8 cellular contexts compared by ENCODE assay signal in the genomic region with DNA sequence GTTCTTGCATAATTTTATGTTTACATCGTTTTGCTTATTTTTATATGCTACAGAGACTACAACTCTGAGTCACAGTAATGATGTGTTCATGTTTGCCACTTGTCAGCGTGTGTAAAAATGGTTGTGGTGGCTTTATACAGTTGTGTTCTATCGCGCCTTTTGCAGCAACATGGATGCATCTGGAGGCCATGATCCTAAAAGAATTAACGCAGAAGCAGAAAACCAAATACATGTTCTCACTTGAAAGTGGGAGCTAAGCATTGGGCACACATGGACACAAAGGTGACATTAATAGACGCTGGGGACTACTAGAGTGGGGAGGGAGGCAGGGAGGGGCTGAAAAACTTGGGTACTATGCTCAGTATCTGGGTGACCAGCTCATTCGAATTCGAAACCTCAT. TPM values are rescaled to one million over a fixed set of nuclear protein-coding genes. Genes with fewer than 3 reads are reported as not detected.
DNase-seq lines count a peak whose midpoint lies in the region; ATAC-seq and TF ChIP-seq lines count a peak whose summit lies in the region.

No MANE protein-coding gene starts in this region.

- DNase-seq in SHP77 (lab: John Stamatoyannopoulos, UW) (peak; percentile 58 to 62), osteoblast (ENCODE audit: insufficient read length, low spot score, missing footprints) (no peak), ecto neural progenitor cell (ENCODE audit: low spot score) (no peak)
- peak in 1 of 3 donors; percentile 1 for DNase-seq in effector memory CD4-positive, alpha-beta T cell

- H3K9me3 ChIP-seq in HEK293 (ENCODE audit: control insufficient read depth, insufficient read depth, low read depth, low read length) (no peaks in the 10 kb centered on the region), osteoblast (ENCODE audit: low read depth, low read length) (no peaks in the 10 kb centered on the region)
- no peaks in the 10 kb centered on the region for H3K9me3 ChIP-seq in effector memory CD4-positive, alpha-beta T cell (ENCODE audit: control insufficient read depth, low read length)

- H3K36me3 ChIP-seq in HEK293 (ENCODE audit: control insufficient read depth in 2 of 2, insufficient read depth in 1 of 2, low read length in 2 of 2) (peaks cover 21 to 23% of the 10 kb centered on the region in 2 experiments), osteoblast (ENCODE audit: insufficient read depth, low read length) (peaks cover 19% of the 10 kb centered on the region)
- peaks cover 6% of the 10 kb centered on the region for H3K36me3 ChIP-seq in effector memory CD4-positive, alpha-beta T cell (ENCODE audit: control insufficient read depth, insufficient read depth, low read length)

- peak overlapping the region; percentile 92 for H3K4me3 ChIP-seq in HEK293 (ENCODE audit: low read depth, low read length)
- H3K4me3 ChIP-seq in effector memory CD4-positive, alpha-beta T cell (ENCODE audit: insufficient read depth, low read depth, low read length, poor library complexity, severe bottlenecking) = peak overlapping the region; percentile 43
- peak overlapping the region; percentile 99 for H3K4me3 ChIP-seq in osteoblast (ENCODE audit: insufficient read depth, low read length)

- POLR2A ChIA-PET in HEK293 (lab: Yijun Ruan, JAX) = interaction anchor here (0.8 to 4.0 kb wide), 12 partner anchors 9 to 367 kb away, joined by 3 to 90 read pairs (median 4); a partner anchor contains a TSS

- CTCF ChIA-PET in HEK293 (lab: Yijun Ruan, JAX) = interaction anchor here (0.6 to 0.7 kb wide), 2 partner anchors 41 to 1179 kb away, joined by 3 read pairs; no protein-coding TSS in a partner anchor

- no peaks in the 10 kb centered on the region for H3K27me3 ChIP-seq in effector memory CD4-positive, alpha-beta T cell (replicated peaks; ENCODE audit: control insufficient read depth, insufficient read depth, low read length, poor library complexity, severe bottlenecking)
- H3K27me3 ChIP-seq in osteoblast (ENCODE audit: insufficient read depth, low read length) = no peaks in the 10 kb centered on the region

- ATAC-seq in HG03442 (IDR thresholded peaks at IDR 0.05; ENCODE audit: unreplicated experiment) (no peak), GM18511 (IDR thresholded peaks at IDR 0.05; ENCODE audit: unreplicated experiment) (no peak), GM18861 (IDR thresholded peaks at IDR 0.05; ENCODE audit: unreplicated experiment) (no peak)

- H3K79me2 ChIP-seq in osteoblast (ENCODE audit: insufficient read depth, low read length) = peaks cover 33% of the 10 kb centered on the region

- H4K20me1 ChIP-seq in osteoblast (ENCODE audit: insufficient read depth, low read length) = no peaks in the 10 kb centered on the region

- 0 out of 2 replicates have a peak, but pooled peaks cover 2% of the 10 kb centered on the region for H3K4me1 ChIP-seq in HEK293 (ENCODE audit: control insufficient read depth, insufficient read depth, low read length)
- H3K4me1 ChIP-seq in effector memory CD4-positive, alpha-beta T cell (ENCODE audit: control insufficient read depth, insufficient read depth, low read length, poor library complexity, severe bottlenecking) = peaks cover 13% of the 10 kb centered on the region
- H3K4me1 ChIP-seq in osteoblast (ENCODE audit: insufficient read depth, low read length) = peaks cover 11% of the 10 kb centered on the region

- H3K4me2 ChIP-seq in osteoblast (ENCODE audit: insufficient read depth, low read length) = peak overlapping the region; percentile 98

- H2AFZ ChIP-seq in osteoblast (ENCODE audit: low read length) = peak overlapping the region; percentile 100

- H3K27ac ChIP-seq in HEK293 (ENCODE audit: extremely low read depth, low read depth, low read length) (peak overlapping the region; percentile 72; the same call in 1 of the 2 replicates), osteoblast (ENCODE audit: low read depth, low read length) (peak overlapping the region; percentile 98)
- H3K27ac ChIP-seq in effector memory CD4-positive, alpha-beta T cell (ENCODE audit: insufficient read depth, low read length, poor library complexity, severe bottlenecking) = peak overlapping the region; percentile 96

- no peak for TF ChIP-seq CTCF in HEK293 (tag by site-specific recombination; IDR thresholded peaks at IDR 0.05)
- TF ChIP-seq CTCF in osteoblast (IDR thresholded peaks at IDR 0.05; ENCODE audit: extremely low read depth, low read depth, low read length) = no peak

TF ChIP-seq in HEK293, 187 proteins besides CTCF, POLR2A, EP300 and RAD21 (continues in another document):
- TF ChIP-seq, protein P1, sequence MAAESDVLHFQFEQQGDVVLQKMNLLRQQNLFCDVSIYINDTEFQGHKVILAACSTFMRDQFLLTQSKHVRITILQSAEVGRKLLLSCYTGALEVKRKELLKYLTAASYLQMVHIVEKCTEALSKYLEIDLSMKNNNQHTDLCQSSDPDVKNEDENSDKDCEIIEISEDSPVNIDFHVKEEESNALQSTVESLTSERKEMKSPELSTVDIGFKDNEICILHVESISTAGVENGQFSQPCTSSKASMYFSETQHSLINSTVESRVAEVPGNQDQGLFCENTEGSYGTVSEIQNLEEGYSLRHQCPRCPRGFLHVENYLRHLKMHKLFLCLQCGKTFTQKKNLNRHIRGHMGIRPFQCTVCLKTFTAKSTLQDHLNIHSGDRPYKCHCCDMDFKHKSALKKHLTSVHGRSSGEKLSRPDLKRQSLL (tag by site-specific recombination; IDR thresholded peaks at IDR 0.05) = no peak
- no peak for TF ChIP-seq ZNF830 (tag by site-specific recombination; IDR thresholded peaks at IDR 0.05; ENCODE audit: low read depth)
- no peak for TF ChIP-seq ZNF302 (tag by site-specific recombination; IDR thresholded peaks at IDR 0.05; ENCODE audit: low read depth)
- no peak for TF ChIP-seq KLF1 (tag by site-specific recombination; IDR thresholded peaks at IDR 0.05)
- TF ChIP-seq ZNF558 (tag by site-specific recombination; IDR thresholded peaks at IDR 0.05) = no peak
- no peak for TF ChIP-seq ZBTB17 (tag by site-specific recombination; IDR thresholded peaks at IDR 0.05)
- no peak for TF ChIP-seq ZNF239 (tag by site-specific recombination; IDR thresholded peaks at IDR 0.05)
- TF ChIP-seq, protein P2, sequence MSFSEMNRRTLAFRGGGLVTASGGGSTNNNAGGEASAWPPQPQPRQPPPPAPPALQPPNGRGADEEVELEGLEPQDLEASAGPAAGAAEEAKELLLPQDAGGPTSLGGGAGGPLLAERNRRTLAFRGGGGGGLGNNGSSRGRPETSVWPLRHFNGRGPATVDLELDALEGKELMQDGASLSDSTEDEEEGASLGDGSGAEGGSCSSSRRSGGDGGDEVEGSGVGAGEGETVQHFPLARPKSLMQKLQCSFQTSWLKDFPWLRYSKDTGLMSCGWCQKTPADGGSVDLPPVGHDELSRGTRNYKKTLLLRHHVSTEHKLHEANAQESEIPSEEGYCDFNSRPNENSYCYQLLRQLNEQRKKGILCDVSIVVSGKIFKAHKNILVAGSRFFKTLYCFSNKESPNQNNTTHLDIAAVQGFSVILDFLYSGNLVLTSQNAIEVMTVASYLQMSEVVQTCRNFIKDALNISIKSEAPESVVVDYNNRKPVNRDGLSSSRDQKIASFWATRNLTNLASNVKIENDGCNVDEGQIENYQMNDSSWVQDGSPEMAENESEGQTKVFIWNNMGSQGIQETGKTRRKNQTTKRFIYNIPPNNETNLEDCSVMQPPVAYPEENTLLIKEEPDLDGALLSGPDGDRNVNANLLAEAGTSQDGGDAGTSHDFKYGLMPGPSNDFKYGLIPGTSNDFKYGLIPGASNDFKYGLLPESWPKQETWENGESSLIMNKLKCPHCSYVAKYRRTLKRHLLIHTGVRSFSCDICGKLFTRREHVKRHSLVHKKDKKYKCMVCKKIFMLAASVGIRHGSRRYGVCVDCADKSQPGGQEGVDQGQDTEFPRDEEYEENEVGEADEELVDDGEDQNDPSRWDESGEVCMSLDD (tag by site-specific recombination; IDR thresholded peaks at IDR 0.05) = no peak; the same call in 1 of the 2 replicates
- no peak for TF ChIP-seq HOXA7 (CRISPR knock-in tag; IDR thresholded peaks at IDR 0.05; ENCODE audit: borderline replicate concordance)
- TF ChIP-seq, protein P3, sequence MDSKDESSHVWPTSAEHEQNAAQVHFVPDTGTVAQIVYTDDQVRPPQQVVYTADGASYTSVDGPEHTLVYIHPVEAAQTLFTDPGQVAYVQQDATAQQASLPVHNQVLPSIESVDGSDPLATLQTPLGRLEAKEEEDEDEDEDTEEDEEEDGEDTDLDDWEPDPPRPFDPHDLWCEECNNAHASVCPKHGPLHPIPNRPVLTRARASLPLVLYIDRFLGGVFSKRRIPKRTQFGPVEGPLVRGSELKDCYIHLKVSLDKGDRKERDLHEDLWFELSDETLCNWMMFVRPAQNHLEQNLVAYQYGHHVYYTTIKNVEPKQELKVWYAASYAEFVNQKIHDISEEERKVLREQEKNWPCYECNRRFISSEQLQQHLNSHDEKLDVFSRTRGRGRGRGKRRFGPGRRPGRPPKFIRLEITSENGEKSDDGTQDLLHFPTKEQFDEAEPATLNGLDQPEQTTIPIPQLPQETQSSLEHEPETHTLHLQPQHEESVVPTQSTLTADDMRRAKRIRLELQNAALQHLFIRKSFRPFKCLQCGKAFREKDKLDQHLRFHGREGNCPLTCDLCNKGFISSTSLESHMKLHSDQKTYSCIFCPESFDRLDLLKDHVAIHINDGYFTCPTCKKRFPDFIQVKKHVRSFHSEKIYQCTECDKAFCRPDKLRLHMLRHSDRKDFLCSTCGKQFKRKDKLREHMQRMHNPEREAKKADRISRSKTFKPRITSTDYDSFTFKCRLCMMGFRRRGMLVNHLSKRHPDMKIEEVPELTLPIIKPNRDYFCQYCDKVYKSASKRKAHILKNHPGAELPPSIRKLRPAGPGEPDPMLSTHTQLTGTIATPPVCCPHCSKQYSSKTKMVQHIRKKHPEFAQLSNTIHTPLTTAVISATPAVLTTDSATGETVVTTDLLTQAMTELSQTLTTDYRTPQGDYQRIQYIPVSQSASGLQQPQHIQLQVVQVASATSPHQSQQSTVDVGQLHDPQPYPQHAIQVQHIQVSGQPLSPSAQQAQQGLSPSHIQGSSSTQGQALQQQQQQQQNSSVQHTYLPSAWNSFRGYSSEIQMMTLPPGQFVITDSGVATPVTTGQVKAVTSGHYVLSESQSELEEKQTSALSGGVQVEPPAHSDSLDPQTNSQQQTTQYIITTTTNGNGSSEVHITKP (tag by site-specific recombination; IDR thresholded peaks at IDR 0.05) = no peak
- no peak for TF ChIP-seq ZNF624 (tag by site-specific recombination; IDR thresholded peaks at IDR 0.05)
- no peak for TF ChIP-seq ZNF560 (tag by site-specific recombination; IDR thresholded peaks at IDR 0.05; ENCODE audit: borderline replicate concordance)
- no peak for TF ChIP-seq KLF16 (tag by site-specific recombination; IDR thresholded peaks at IDR 0.05)
- TF ChIP-seq ZNF211 (tag by site-specific recombination; IDR thresholded peaks at IDR 0.05; ENCODE audit: low read depth) = no peak
- TF ChIP-seq SETDB1 (IDR thresholded peaks at IDR 0.05; ENCODE audit: insufficient read length, low read length) = no peak

RNA-seq across cellular contexts. Expression of a gene that starts 1.0 kb away (rescaled TPM):
- total RNA-seq in osteoblast = 30.8 and 31.5 TPM in 2 replicates

RNA-seq across cellular contexts. Expression of a gene that starts 9.7 kb away (rescaled TPM):
- total RNA-seq in osteoblast = 18.5 and 24.8 TPM in 2 replicates

RNA-seq across cellular contexts. Expression of a gene that starts 39.6 kb away (rescaled TPM):
- 20.3 and 20.6 TPM in 2 replicates for total RNA-seq in osteoblast

RNA-seq across cellular contexts. Expression of a gene that starts 39.9 kb away (rescaled TPM):
- 1.4 and 1.5 TPM in 2 replicates for total RNA-seq in osteoblast

Comparison
In these comparisons a context has a peak if more than half of its experiments do, and no peak if none do; other contexts are left out.
1. H3K4me3 ChIP-seq: peak in every context shown above with its lines; median percentile 99 in osteoblast; 92 in HEK293; 43 in effector memory CD4-positive, alpha-beta T cell.
2. DNase-seq: peak in SHP77 (2 of 2); none in osteoblast (single experiment) and ecto neural progenitor cell (single experiment).
3. Peak in every context shown above with its lines, with median percentiles within 50 percentile points of each other: H3K27ac ChIP-seq.